Comparison of ENCODE assay signal across 8 cellular contexts in genomic region chr19:17946965-17947784, GRCh38. TPM values are rescaled to one million over a fixed set of nuclear protein-coding genes. Genes with fewer than 3 reads are reported as not detected.
DNase-seq lines count a peak whose midpoint lies in the region; ATAC-seq and TF ChIP-seq lines count a peak whose summit lies in the region.

No MANE protein-coding gene starts in this region.

- H3K14ac ChIP-seq in mesenchymal stem cell (ENCODE audit: low read length in 2 of 2): no peak overlapping the region

- H3K23ac ChIP-seq in mesenchymal stem cell (ENCODE audit: low read length in 2 of 2): no peak overlapping the region

- H3K79me1 ChIP-seq in mesenchymal stem cell (replicated peaks; ENCODE audit: low read length, poor library complexity, severe bottlenecking): no peaks in the 10 kb centered on the region

- H4K8ac ChIP-seq in mesenchymal stem cell (ENCODE audit: low read length): peak overlapping the region; percentile 16

- no peak for TF ChIP-seq CTCF in GM13977 (IDR thresholded peaks at IDR 0.05; ENCODE audit: extremely low read depth, insufficient read depth, missing control alignments)
- no peak for TF ChIP-seq CTCF in uterus (IDR thresholded peaks at IDR 0.05)

- no peak overlapping the region for H2BK5ac ChIP-seq in mesenchymal stem cell (ENCODE audit: low read depth, low read length, poor library complexity, severe bottlenecking)

- H3K36me3 ChIP-seq in MG63: peaks cover 7% of the 10 kb centered on the region
- peaks cover 3 to 27% of the 10 kb centered on the region in 2 experiments for H3K36me3 ChIP-seq in mesenchymal stem cell (ENCODE audit: control insufficient read depth in 1 of 2, insufficient read depth in 2 of 2, low read depth in 1 of 2, low read length in 2 of 2)
- H3K36me3 ChIP-seq in uterus: no peaks in the 10 kb centered on the region

- H3K4me2 ChIP-seq in mesenchymal stem cell (ENCODE audit: low read length, poor library complexity, severe bottlenecking): peak overlapping the region; percentile 96

- intact Hi-C loops in uterus (cut with DNase I; ENCODE audit: low total_unique reads): loop anchor here (5.0 kb wide), 1 partner anchor 50 kb away; no protein-coding TSS in a partner anchor

- no peak for TF ChIP-seq POLR2A in uterus (IDR thresholded peaks at IDR 0.05)

- DNase-seq in GM13977 (ENCODE audit: low spot score) (peak; percentile 81), MG63 (no peak), mesenchymal stem cell (no peak), uterus (no peak), mesenteric fat pad (ENCODE audit: low spot score) (no peak)
- peak; percentile 27 for DNase-seq in central memory CD4-positive, alpha-beta T cell
- DNase-seq in activated CD4-positive, alpha-beta T cell treated with anti-CD3 and anti-CD28 coated beads for 4 hours: no peak

- ATAC-seq in GM21737 (IDR thresholded peaks at IDR 0.05; ENCODE audit: unreplicated experiment): peak; percentile 22

- no peaks in the 10 kb centered on the region for H3K9me3 ChIP-seq in MG63
- no peaks in the 10 kb centered on the region for H3K9me3 ChIP-seq in mesenchymal stem cell (ENCODE audit: control insufficient read depth, low read length)
- H3K9me3 ChIP-seq in uterus: no peaks in the 10 kb centered on the region

- WGBS in mesenchymal stem cell: 28% methylated on average over 25 of the region's 29 CpGs

- peak overlapping the region in 1 of 2 experiments; percentile 80 for H2BK12ac ChIP-seq in mesenchymal stem cell (ENCODE audit: low read length in 2 of 2)

- peaks cover 32% of the 10 kb centered on the region for H3K27me3 ChIP-seq in MG63
- H3K27me3 ChIP-seq in mesenchymal stem cell (ENCODE audit: control insufficient read depth in 1 of 2, insufficient read depth in 1 of 2, low read length in 2 of 2): peaks cover 35% of the 10 kb centered on the region in 2 experiments
- peaks cover 9 to 18% of the 10 kb centered on the region in 2 donors for H3K27me3 ChIP-seq in uterus

- H3K9ac ChIP-seq in mesenchymal stem cell (ENCODE audit: low read length): peak overlapping the region; percentile 83

- H3K18ac ChIP-seq in mesenchymal stem cell (ENCODE audit: low read depth in 1 of 2, low read length in 2 of 2): no peak overlapping the region

- H3K4me3 ChIP-seq in MG63 (peak overlapping the region; percentile 42), mesenchymal stem cell (ENCODE audit: insufficient read depth in 1 of 2, low read depth in 1 of 2, low read length in 2 of 2) (peak overlapping the region; percentile 47 to 80), uterus (peak overlapping the region; percentile 50 to 83)

- peak overlapping the region; percentile 91 for H2AFZ ChIP-seq in mesenchymal stem cell (ENCODE audit: low read depth, low read length)

- peaks cover 41% of the 10 kb centered on the region for H3K4me1 ChIP-seq in mesenchymal stem cell (ENCODE audit: control insufficient read depth, insufficient read depth, low read depth, low read length)
- H3K4me1 ChIP-seq in uterus: peaks cover 0 to 31% of the 10 kb centered on the region in 2 donors

- H3K4ac ChIP-seq in mesenchymal stem cell (ENCODE audit: low read depth in 1 of 2, low read length in 2 of 2): no peak overlapping the region

- no peak overlapping the region for H2AK5ac ChIP-seq in mesenchymal stem cell (ENCODE audit: low read length, severe bottlenecking)

- no peak overlapping the region for H4K91ac ChIP-seq in mesenchymal stem cell (ENCODE audit: low read length)

- H2BK15ac ChIP-seq in mesenchymal stem cell (ENCODE audit: low read depth, poor library complexity, severe bottlenecking): no peak overlapping the region

- in situ Hi-C loops in GM13977 (cut with MboI; ENCODE audit: low pct_unique_long_range_greater_than_20kb, low sequenced_read_pairs, unreplicated experiment): loop anchor here (25.0 kb wide), 1 partner anchor 115 kb away; no protein-coding TSS in a partner anchor

- H2BK120ac ChIP-seq in mesenchymal stem cell (ENCODE audit: low read depth, low read length): no peak overlapping the region

- H3K27ac ChIP-seq in mesenchymal stem cell (ENCODE audit: low read length, poor library complexity, severe bottlenecking) (no peak overlapping the region), uterus (peak overlapping the region; percentile 66 to 80)

RNA-seq across cellular contexts. Expression of gene CCDC124, which starts 14.4 kb away (rescaled TPM):
- total RNA-seq in MG63 (2014; rRNA removed; shearing (Covaris generic); ENCODE audit: low replicate concordance): 228 and 241 TPM in 2 replicates
- 72.1 TPM for polyA plus RNA-seq in mesenchymal stem cell (2013, experiment 1 of 2)
- 72.7 TPM for polyA plus RNA-seq in mesenchymal stem cell (2013, experiment 2 of 2)
- total RNA-seq in uterus: 10 to 100 TPM; 23.6 to 37.2 (median 28.3) TPM
- total RNA-seq in mesenteric fat pad: 78.9 TPM

RNA-seq across cellular contexts. Expression of gene KCNN1, which starts 19.7 kb away (rescaled TPM):
- total RNA-seq in MG63 (2014; rRNA removed; shearing (Covaris generic); ENCODE audit: low replicate concordance): not detected in 2 replicates
- polyA plus RNA-seq in mesenchymal stem cell (2013, experiment 1 of 2): 0.12 TPM
- 0.15 TPM for polyA plus RNA-seq in mesenchymal stem cell (2013, experiment 2 of 2)
- total RNA-seq in uterus (1 to 10 TPM in 1 of 4 donors, not detected in 3; 1.9 TPM), mesenteric fat pad (0.13 TPM)

Comparison
In these comparisons a context has a peak if more than half of its experiments do, and no peak if none do; other contexts are left out.
1. DNase-seq: peak in GM13977 (single experiment) and central memory CD4-positive, alpha-beta T cell (single experiment); none in MG63 (single experiment), mesenchymal stem cell (single experiment), uterus (0 of 2), mesenteric fat pad (single experiment) and activated CD4-positive, alpha-beta T cell treated with anti-CD3 and anti-CD28 coated beads for 4 hours (0 of 2).
2. Peak in every context shown above with its lines, with median percentiles within 50 percentile points of each other: H3K4me3 ChIP-seq.